In genomic region chr13:92842145-92842544, GRCh38 we compare ENCODE assay signal across 12 cellular contexts.
DNase-seq lines count a peak whose midpoint lies in the region; FAIRE-seq and TF ChIP-seq lines count a peak whose summit lies in the region.
"Had no signal": no experiment of that assay in that cellular context is flagged by ENCODE, and none has a peak within 500 bp of the region (broad histone marks: within the 10 kb centered on the region; RNA-seq: fewer than 3 reads in every experiment).

No MANE protein-coding gene starts in this region.

- H3K4me3 ChIP-seq in fibroblast of villous mesenchyme (ENCODE audit: low read depth, low read length), result no peak overlapping the region
- H3K4me3 ChIP-seq: cardiac muscle cell, testis had no signal

- FAIRE-seq in H54 (lab: Jason Lieb, UNC), result peak; percentile 99

- TF ChIP-seq CTCF in fibroblast of villous mesenchyme (IDR thresholded peaks at IDR 0.05; ENCODE audit: insufficient read depth, low read depth, low read length), result no peak

- no peaks in the 10 kb centered on the region for H3K4me1 Mint-ChIP-seq in immature natural killer cell
- H3K4me1 Mint-ChIP-seq: naive thymus-derived CD4-positive, alpha-beta T cell; T-helper 17 cell had no signal

- peaks cover 3 to 18% (median 9%) of the 10 kb centered on the region in 6 donors for H3K9me3 Mint-ChIP-seq in immature natural killer cell

- no peak for TF ChIP-seq POLR2A in H54 (IDR thresholded peaks at IDR 0.05; ENCODE audit: low read depth, low read length)

- DNase-seq in H54 (ENCODE audit: insufficient read length, low spot score), result peak; percentile 5
- peak; percentile 6 for DNase-seq in T1000 (lab: John Stamatoyannopoulos, UW)
- DNase-seq in fibroblast of villous mesenchyme (ENCODE audit: low read depth), result peak; percentile 55
- DNase-seq in stromal cell of bone marrow (ENCODE audit: low read depth), result peak; percentile 83
- DNase-seq in SW480 (ENCODE audit: low spot score), result no peak
- DNase-seq in immature natural killer cell, result no peak
- no peak for DNase-seq in NCI-H526 treated with DMSO at 0.1 percent for 48 hours (lab: John Stamatoyannopoulos, UW)
- DNase-seq: naive thymus-derived CD4-positive, alpha-beta T cell; NCI-H187 treated with DMSO at 0.1 percent for 48 hours; T-helper 17 cell; testis had no signal

- H3K27me3 Mint-ChIP-seq in immature natural killer cell (ENCODE audit: low read depth in 3 of 3), result peaks cover 0 to 2% (median 0%) of the 10 kb centered on the region in 3 donors
- H3K27me3 Mint-ChIP-seq: naive thymus-derived CD4-positive, alpha-beta T cell; T-helper 17 cell had no signal

- H3K27ac Mint-ChIP-seq in immature natural killer cell, result no peak overlapping the region
- H3K27ac Mint-ChIP-seq: naive thymus-derived CD4-positive, alpha-beta T cell; T-helper 17 cell had no signal

- no peaks in the 10 kb centered on the region for H3K36me3 Mint-ChIP-seq in immature natural killer cell
- H3K36me3 Mint-ChIP-seq: naive thymus-derived CD4-positive, alpha-beta T cell had no signal

- no peak overlapping the region for H3K4me3 Mint-ChIP-seq in immature natural killer cell
- H3K4me3 Mint-ChIP-seq: naive thymus-derived CD4-positive, alpha-beta T cell; T-helper 17 cell had no signal

Comparison
In these comparisons a context has a peak if more than half of its experiments do, and no peak if none do; other contexts are left out.
1. DNase-seq: peak in H54 (single experiment), T1000 (single experiment), fibroblast of villous mesenchyme (single experiment) and stromal cell of bone marrow (single experiment); none in SW480 (single experiment), immature natural killer cell (0 of 3) and NCI-H526 treated with DMSO at 0.1 percent for 48 hours (single experiment).